In genomic region chr9:95736370-95736769, GRCh38 we compare ENCODE assay signal across 1 cellular context.
TF ChIP-seq lines count a peak whose summit lies in the region.

No MANE protein-coding gene starts in this region.

TF ChIP-seq in GM12878, 131 proteins besides CTCF, POLR2A, EP300 and RAD21 (continued from another document):
- TF ChIP-seq ESRRA (IDR thresholded peaks at IDR 0.05; ENCODE audit: low read length) (no peak), ZSCAN29 (IDR thresholded peaks at IDR 0.05) (no peak), POLR2AphosphoS2 (IDR thresholded peaks at IDR 0.05; ENCODE audit: low read depth, low read length) (no peak), BRCA1 (IDR thresholded peaks at IDR 0.05; ENCODE audit: low read depth, low read length) (no peak), RBBP5 (conservative IDR thresholded peaks at IDR 0.05) (no peak), CREM (IDR thresholded peaks at IDR 0.05; ENCODE audit: low read depth) (no peak)
